Comparison of ENCODE assay signal across 8 cellular contexts in genomic region chr1:53470155-53470554, GRCh38. TPM values are rescaled to one million over a fixed set of nuclear protein-coding genes. Genes with fewer than 3 reads are reported as not detected.
DNase-seq lines count a peak whose midpoint lies in the region; ATAC-seq and TF ChIP-seq lines count a peak whose summit lies in the region.

No MANE protein-coding gene starts in this region.

- peaks cover 6% of the 10 kb centered on the region for H3K27me3 ChIP-seq in osteoblast (ENCODE audit: insufficient read depth, low read length)

- peak overlapping the region; percentile 12 for H3K4me3 ChIP-seq in osteoblast (ENCODE audit: insufficient read depth, low read length)

- peaks cover 3% of the 10 kb centered on the region for H3K4me1 Mint-ChIP-seq in activated CD8-positive, alpha-beta T cell treated with anti-CD3 and anti-CD28 coated beads for 36 hours (ENCODE audit: low read depth)

- H3K4me2 ChIP-seq in osteoblast (ENCODE audit: insufficient read depth, low read length) = peak overlapping the region; percentile 54

- CTCF ChIA-PET in activated CD8-positive, alpha-beta T cell treated with anti-CD3 and anti-CD28 coated beads for 36 hours (lab: Charles Lee) = interaction anchor here (1.2 kb wide), 1 partner anchor 15 kb away, joined by 4 read pairs; no protein-coding TSS in a partner anchor

- H3K27me3 Mint-ChIP-seq in activated CD8-positive, alpha-beta T cell treated with anti-CD3 and anti-CD28 coated beads for 36 hours = no peaks in the 10 kb centered on the region

- no peak overlapping the region for H3K4me3 Mint-ChIP-seq in activated CD8-positive, alpha-beta T cell treated with anti-CD3 and anti-CD28 coated beads for 36 hours

- DNase-seq in COLO829 (ENCODE audit: low spot score) (peak; percentile 18), NCI-H774 (lab: John Stamatoyannopoulos, UW) (peak; percentile 51), foreskin melanocyte (peak; percentile 52), osteoblast (ENCODE audit: insufficient read length, low spot score, missing footprints) (peak; percentile 97), GDM1 (lab: John Stamatoyannopoulos, UW) (no peak), GM20000 (ENCODE audit: low spot score) (no peak)
- DNase-seq in activated CD8-positive, alpha-beta T cell treated with anti-CD3 and anti-CD28 coated beads for 36 hours = no peak

- no peaks in the 10 kb centered on the region for H3K9me3 Mint-ChIP-seq in activated CD8-positive, alpha-beta T cell treated with anti-CD3 and anti-CD28 coated beads for 36 hours

- no peaks in the 10 kb centered on the region for H3K9me3 ChIP-seq in osteoblast (ENCODE audit: low read depth, low read length)

- no peaks in the 10 kb centered on the region for H4K20me1 ChIP-seq in osteoblast (ENCODE audit: insufficient read depth, low read length)

- no peaks in the 10 kb centered on the region for H3K36me3 ChIP-seq in osteoblast (ENCODE audit: insufficient read depth, low read length)

- no peaks in the 10 kb centered on the region for H3K4me1 ChIP-seq in osteoblast (ENCODE audit: insufficient read depth, low read length)

- no peaks in the 10 kb centered on the region for H3K36me3 Mint-ChIP-seq in activated CD8-positive, alpha-beta T cell treated with anti-CD3 and anti-CD28 coated beads for 36 hours (ENCODE audit: low read depth)

- ATAC-seq in activated CD8-positive, alpha-beta T cell treated with anti-CD3 and anti-CD28 coated beads for 36 hours = no peak
- ATAC-seq in HG03039 (IDR thresholded peaks at IDR 0.05; ENCODE audit: unreplicated experiment) = no peak

- no peak overlapping the region for H3K27ac Mint-ChIP-seq in activated CD8-positive, alpha-beta T cell treated with anti-CD3 and anti-CD28 coated beads for 36 hours

- intact Hi-C loops in activated CD8-positive, alpha-beta T cell treated with anti-CD3 and anti-CD28 coated beads for 36 hours (cut with micrococcal nuclease) = no loop called here

- TF ChIP-seq CTCF in osteoblast (IDR thresholded peaks at IDR 0.05; ENCODE audit: extremely low read depth, low read depth, low read length) = peak; percentile 75
- no peak for TF ChIP-seq CTCF in activated CD8-positive, alpha-beta T cell treated with anti-CD3 and anti-CD28 coated beads for 36 hours (IDR thresholded peaks at IDR 0.05)
- no peak for TF ChIP-seq CTCF in GM20000 (IDR thresholded peaks at IDR 0.05; ENCODE audit: extremely low read depth, missing control alignments)

- no peaks in the 10 kb centered on the region for H3K79me2 ChIP-seq in osteoblast (ENCODE audit: insufficient read depth, low read length)

- POLR2A ChIA-PET in activated CD8-positive, alpha-beta T cell treated with anti-CD3 and anti-CD28 coated beads for 36 hours (lab: Charles Lee) = no interaction called here

- no peak overlapping the region for H2AFZ ChIP-seq in osteoblast (ENCODE audit: low read length)

- H3K27ac ChIP-seq in osteoblast (ENCODE audit: low read depth, low read length) = no peak overlapping the region

RNA-seq across cellular contexts. Expression of gene DMRTB1, which starts 11.0 kb away (rescaled TPM):
- total RNA-seq in osteoblast = not detected in 2 replicates
- total RNA-seq in activated CD8-positive, alpha-beta T cell treated with anti-CD3 and anti-CD28 coated beads for 36 hours = not detected

Comparison
In these comparisons a context has a peak if more than half of its experiments do, and no peak if none do; other contexts are left out.
1. DNase-seq: peak in COLO829 (single experiment), NCI-H774 (single experiment), foreskin melanocyte (single experiment) and osteoblast (single experiment); none in GDM1 (single experiment), activated CD8-positive, alpha-beta T cell treated with anti-CD3 and anti-CD28 coated beads for 36 hours (single experiment) and GM20000 (single experiment).